Comparison of ENCODE assay signal across 6 cellular contexts in the genomic region with DNA sequence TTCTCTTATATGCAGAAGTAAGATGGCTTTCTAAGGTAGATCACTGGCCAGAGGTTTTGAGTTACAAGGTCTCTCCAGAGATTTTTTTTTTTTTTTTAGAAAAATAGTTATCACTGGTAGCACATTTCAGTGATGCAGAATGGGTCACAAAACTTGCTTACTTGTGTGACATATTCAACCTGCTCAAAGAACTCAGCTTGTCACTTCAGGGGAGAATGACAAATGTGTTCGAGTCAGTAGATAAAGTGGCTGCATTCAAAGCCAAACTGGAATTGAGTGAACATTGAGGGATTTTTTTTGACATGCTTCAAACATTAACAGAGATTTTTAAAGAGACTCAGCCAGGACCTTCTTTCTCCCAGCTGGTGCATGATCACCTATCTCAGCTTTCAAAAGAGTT.
"Had no signal": no experiment of that assay in that cellular context is flagged by ENCODE, and none has a peak within 500 bp of the region (broad histone marks: within the 10 kb centered on the region; RNA-seq: fewer than 3 reads in every experiment).

No MANE protein-coding gene starts in this region.

- H3K27ac Mint-ChIP-seq: stimulated activated naive CD8-positive, alpha-beta T cell treated with anti-CD3 and anti-CD28 coated beads, Interleukin-15, Interleukin-2, amounts not matched to agents 100 ng/mL and 50 ng/mL, for 24 hours had no signal

- ATAC-seq: heart right ventricle had no signal

- DNase-seq: heart right ventricle, left ventricle myocardium inferior, T-helper 9 cell, upper lobe of left lung had no signal

- H3K27me3 ChIP-seq: heart right ventricle, upper lobe of left lung had no signal

- H3K4me3 Mint-ChIP-seq: neural crest cell; stimulated activated naive CD8-positive, alpha-beta T cell treated with anti-CD3 and anti-CD28 coated beads, Interleukin-15, Interleukin-2, amounts not matched to agents 100 ng/mL and 50 ng/mL, for 24 hours had no signal

- H3K9me3 Mint-ChIP-seq: neural crest cell; stimulated activated naive CD8-positive, alpha-beta T cell treated with anti-CD3 and anti-CD28 coated beads, Interleukin-15, Interleukin-2, amounts not matched to agents 100 ng/mL and 50 ng/mL, for 24 hours had no signal

- H3K27me3 Mint-ChIP-seq: stimulated activated naive CD8-positive, alpha-beta T cell treated with anti-CD3 and anti-CD28 coated beads, Interleukin-15, Interleukin-2, amounts not matched to agents 100 ng/mL and 50 ng/mL, for 24 hours had no signal

- H3K9me3 ChIP-seq: left ventricle myocardium inferior, upper lobe of left lung had no signal

- H3K27ac ChIP-seq: heart right ventricle, left ventricle myocardium inferior, upper lobe of left lung had no signal

- H3K36me3 ChIP-seq: heart right ventricle, left ventricle myocardium inferior, upper lobe of left lung had no signal

- H3K4me3 ChIP-seq: heart right ventricle, left ventricle myocardium inferior, upper lobe of left lung had no signal
